ENCODE assay signal across 31 cellular contexts in the genomic region with DNA sequence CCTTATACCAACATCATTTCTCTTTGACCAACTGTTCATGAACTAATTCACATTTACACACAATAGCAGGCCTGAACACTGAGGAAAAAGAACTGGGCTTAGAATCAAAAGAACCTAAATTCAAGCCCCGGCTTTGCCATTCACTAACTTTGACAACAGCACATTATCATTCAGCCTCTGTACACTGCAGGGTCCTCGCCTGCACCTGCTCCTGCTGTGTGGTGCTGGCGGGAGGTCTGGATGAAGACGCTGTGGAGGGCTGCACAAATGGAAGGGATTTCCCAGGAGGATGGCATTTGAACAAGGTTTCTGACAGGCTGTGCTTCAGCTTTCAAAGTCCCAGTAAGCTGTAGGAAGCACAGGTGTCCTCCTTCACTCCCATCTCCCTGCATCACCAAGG.
DNase-seq lines count a peak whose midpoint lies in the region; ATAC-seq and TF ChIP-seq lines count a peak whose summit lies in the region.
"Had no signal": no experiment of that assay in that cellular context is flagged by ENCODE, and none has a peak within 500 bp of the region (broad histone marks: within the 10 kb centered on the region; RNA-seq: fewer than 3 reads in every experiment).

No MANE protein-coding gene starts in this region.

- intact Hi-C loops in Right ventricle myocardium superior (cut with DNase I): no loop called here

- CTCF ChIA-PET in activated CD4-positive, alpha-beta memory T cell treated with anti-CD3 and anti-CD28 coated beads, Interleukin-2, amount 10 ng/mL, durations not matched to agents 7 days and 5 days (lab: Charles Lee): no interaction called here

- POLR2A ChIA-PET in activated CD4-positive, alpha-beta memory T cell treated with anti-CD3 and anti-CD28 coated beads, Interleukin-2, amount 10 ng/mL, durations not matched to agents 7 days and 5 days (lab: Charles Lee): no interaction called here

- no peaks in the 10 kb centered on the region for H3K27me3 ChIP-seq in H7 (ENCODE audit: control insufficient read depth, insufficient read depth, low read length)
- H3K27me3 ChIP-seq: body of pancreas, gastrocnemius medialis, hepatocyte had no signal

- no peak overlapping the region for H3K4me3 Mint-ChIP-seq in brain
- no peak overlapping the region for H3K4me3 Mint-ChIP-seq in activated CD4-positive, alpha-beta memory T cell treated with anti-CD3 and anti-CD28 coated beads, Interleukin-2, amount 10 ng/mL, durations not matched to agents 7 days and 5 days
- H3K4me3 Mint-ChIP-seq: activated CD8-positive, alpha-beta T cell treated with anti-CD3 and anti-CD28 coated beads, Interleukin-2, amount 10 ng/mL, durations not matched to agents 7 days and 5 days; activated T-helper 17 cell treated with anti-CD3 and anti-CD28 coated beads, Interleukin-2, amount 50 U/mL, for 72 hours; CD4-positive, CD25-positive, alpha-beta regulatory T cell; HFFc6; nephron progenitor cell; stimulated activated memory B cell treated with anti-CD40 and anti-IgM and Interleukin-4, amounts not matched to agents 10 μg/mL and 1 μg/mL and 100 μg/mL, for 72 hours had no signal

- peaks cover 33% of the 10 kb centered on the region for H3K4me1 Mint-ChIP-seq in brain
- no peaks in the 10 kb centered on the region for H3K4me1 Mint-ChIP-seq in activated CD4-positive, alpha-beta memory T cell treated with anti-CD3 and anti-CD28 coated beads, Interleukin-2, amount 10 ng/mL, durations not matched to agents 7 days and 5 days
- H3K4me1 Mint-ChIP-seq: activated T-helper 17 cell treated with anti-CD3 and anti-CD28 coated beads, Interleukin-2, amount 50 U/mL, for 72 hours; CD4-positive, CD25-positive, alpha-beta regulatory T cell; stimulated activated memory B cell treated with anti-CD40 and anti-IgM and Interleukin-4, amounts not matched to agents 10 μg/mL and 1 μg/mL and 100 μg/mL, for 72 hours had no signal

- H3K27ac Mint-ChIP-seq in brain: peak overlapping the region in 4 of 5 experiments; percentile 3 to 81 (median 59)
- H3K27ac Mint-ChIP-seq in activated CD4-positive, alpha-beta memory T cell treated with anti-CD3 and anti-CD28 coated beads, Interleukin-2, amount 10 ng/mL, durations not matched to agents 7 days and 5 days: no peak overlapping the region
- H3K27ac Mint-ChIP-seq: activated CD8-positive, alpha-beta T cell treated with anti-CD3 and anti-CD28 coated beads, Interleukin-2, amount 10 ng/mL, durations not matched to agents 7 days and 5 days; activated T-helper 17 cell treated with anti-CD3 and anti-CD28 coated beads, Interleukin-2, amount 50 U/mL, for 72 hours; CD4-positive, CD25-positive, alpha-beta regulatory T cell; HFFc6; nephron progenitor cell; stimulated activated memory B cell treated with anti-CD40 and anti-IgM and Interleukin-4, amounts not matched to agents 10 μg/mL and 1 μg/mL and 100 μg/mL, for 72 hours had no signal

- peak; percentile 52 for DNase-seq in H7
- peak; percentile 99 for DNase-seq in NCI-H146 treated with DMSO at 0.1 percent for 48 hours (lab: John Stamatoyannopoulos, UW; ENCODE audit: unreplicated experiment)
- DNase-seq in NCI-H2171 (lab: John Stamatoyannopoulos, UW): peak; percentile 29
- no peak for DNase-seq in activated CD4-positive, alpha-beta memory T cell treated with anti-CD3 and anti-CD28 coated beads, Interleukin-2, amount 10 ng/mL, durations not matched to agents 7 days and 5 days
- DNase-seq in NOMO-1 treated with dmso at 0.1 percent for 144 hours (lab: John Stamatoyannopoulos, UW; ENCODE audit: unreplicated experiment): no peak
- DNase-seq in Right ventricle myocardium superior: no peak
- DNase-seq: activated CD4-positive, CD25-positive, alpha-beta regulatory T cell treated with anti-CD3 and anti-CD28 coated beads, Interleukin-2, amount 50 U/mL, for 72 hours; activated CD8-positive, alpha-beta T cell treated with anti-CD3 and anti-CD28 coated beads, Interleukin-2, amount 10 ng/mL, durations not matched to agents 7 days and 5 days; activated naive CD4-positive, alpha-beta T cell treated with anti-CD3 and anti-CD28 coated beads, Interleukin-2, amount 50 U/mL, for 16 hours; AML-193; body of pancreas; CD4-positive, CD25-positive, alpha-beta regulatory T cell; DND-41; gastrocnemius medialis; GF-D8; HFFc6; KBM-7; mammary epithelial cell; NCI-H1105 treated with DMSO at 0.1 percent for 48 hours; NCI-H510A; nephron progenitor cell; T-helper 2 cell; trophoblast cell had no signal

- no peaks in the 10 kb centered on the region for H3K36me3 ChIP-seq in H7 (replicated peaks; ENCODE audit: control insufficient read depth, insufficient read depth, low read length)
- H3K36me3 ChIP-seq: gastrocnemius medialis had no signal

- H3K9me3 Mint-ChIP-seq in brain: peaks cover 0 to 9% (median 0%) of the 10 kb centered on the region in 5 experiments
- H3K9me3 Mint-ChIP-seq in activated CD4-positive, alpha-beta memory T cell treated with anti-CD3 and anti-CD28 coated beads, Interleukin-2, amount 10 ng/mL, durations not matched to agents 7 days and 5 days: no peaks in the 10 kb centered on the region
- H3K9me3 Mint-ChIP-seq: activated T-helper 17 cell treated with anti-CD3 and anti-CD28 coated beads, Interleukin-2, amount 50 U/mL, for 72 hours; HFFc6 had no signal

- H3K27me3 Mint-ChIP-seq in brain: peaks cover 3% of the 10 kb centered on the region
- H3K27me3 Mint-ChIP-seq in activated CD4-positive, alpha-beta memory T cell treated with anti-CD3 and anti-CD28 coated beads, Interleukin-2, amount 10 ng/mL, durations not matched to agents 7 days and 5 days: no peaks in the 10 kb centered on the region
- H3K27me3 Mint-ChIP-seq: CD4-positive, CD25-positive, alpha-beta regulatory T cell had no signal

- no peak for TF ChIP-seq CTCF in brain (conservative IDR thresholded peaks at IDR 0.05)

- no peak for ATAC-seq in GM18861 (IDR thresholded peaks at IDR 0.05; ENCODE audit: unreplicated experiment)
- no peak for ATAC-seq in Right ventricle myocardium superior (ENCODE audit: poor library complexity)
- ATAC-seq: activated CD8-positive, alpha-beta T cell treated with anti-CD3 and anti-CD28 coated beads, Interleukin-2, amount 10 ng/mL, durations not matched to agents 7 days and 5 days; activated T-helper 17 cell treated with anti-CD3 and anti-CD28 coated beads, Interleukin-2, amount 50 U/mL, for 72 hours; body of pancreas; gastrocnemius medialis; Right ventricle myocardium inferior; SK-N-SH treated with all-trans-retinoic acid at 6 μM for 48 hours; stimulated activated memory B cell treated with anti-CD40 and anti-IgM and Interleukin-4, amounts not matched to agents 10 μg/mL and 1 μg/mL and 100 μg/mL, for 72 hours had no signal

- H3K4me3 ChIP-seq in H7 (ENCODE audit: insufficient read depth, low read depth, low read length): no peak overlapping the region
- H3K4me3 ChIP-seq: body of pancreas, gastrocnemius medialis, hepatocyte, skin epidermis had no signal

- H3K36me3 Mint-ChIP-seq in brain: no peaks in the 10 kb centered on the region
- H3K36me3 Mint-ChIP-seq in activated CD4-positive, alpha-beta memory T cell treated with anti-CD3 and anti-CD28 coated beads, Interleukin-2, amount 10 ng/mL, durations not matched to agents 7 days and 5 days (ENCODE audit: low read depth): no peaks in the 10 kb centered on the region
- H3K36me3 Mint-ChIP-seq: CD4-positive, CD25-positive, alpha-beta regulatory T cell; stimulated activated memory B cell treated with anti-CD40 and anti-IgM and Interleukin-4, amounts not matched to agents 10 μg/mL and 1 μg/mL and 100 μg/mL, for 72 hours had no signal

Comparison
In these comparisons a context has a peak if more than half of its experiments do, and no peak if none do; other contexts are left out.
1. DNase-seq: peak in H7 (single experiment), NCI-H146 treated with DMSO at 0.1 percent for 48 hours (single experiment) and NCI-H2171 (single experiment); none in activated CD4-positive, alpha-beta memory T cell treated with anti-CD3 and anti-CD28 coated beads, Interleukin-2, amount 10 ng/mL, durations not matched to agents 7 days and 5 days (single experiment), NOMO-1 treated with dmso at 0.1 percent for 144 hours (single experiment) and Right ventricle myocardium superior (single experiment).